ENCODE assay signal across 20 cellular contexts in genomic region chr19:38704488-38705026, GRCh38. TPM values are rescaled to one million over a fixed set of nuclear protein-coding genes. Genes with fewer than 3 reads are reported as not detected.
A peak's percentile ranks its signal among the peaks of the same experiment; 100 is the strongest.
DNase-seq lines count a peak whose midpoint lies in the region; ATAC-seq and TF ChIP-seq lines count a peak whose summit lies in the region.
"Had no signal": no experiment of that assay in that cellular context is flagged by ENCODE, and none has a peak within 500 bp of the region (broad histone marks: within the 10 kb centered on the region; RNA-seq: fewer than 3 reads in every experiment).

No MANE protein-coding gene starts in this region.

- no peaks in the 10 kb centered on the region for H3K9me3 Mint-ChIP-seq in activated CD8-positive, alpha-beta memory T cell treated with anti-CD3 and anti-CD28 coated beads, Interleukin-2, amount 10 ng/mL, durations not matched to agents 7 days and 5 days (ENCODE audit: low read depth)
- H3K9me3 Mint-ChIP-seq in endodermal cell = no peaks in the 10 kb centered on the region
- H3K9me3 Mint-ChIP-seq in neural progenitor cell = no peaks in the 10 kb centered on the region
- H3K9me3 Mint-ChIP-seq: CD4-positive, alpha-beta memory T cell had no signal

- H3K27ac ChIP-seq in RWPE1 (peak overlapping the region; percentile 87), endodermal cell (ENCODE audit: low read depth, low read length) (no peak overlapping the region), psoas muscle (peak overlapping the region; percentile 80), upper lobe of right lung (no peak overlapping the region), neural progenitor cell (no peak overlapping the region)

- H3K36me3 ChIP-seq in endodermal cell (ENCODE audit: control insufficient read depth, insufficient read depth, low read length) (peaks cover 89% of the 10 kb centered on the region), psoas muscle (ENCODE audit: insufficient read depth in 1 of 2, low read depth in 1 of 2) (peaks cover 3 to 97% of the 10 kb centered on the region in 2 donors), upper lobe of right lung (peaks cover 92% of the 10 kb centered on the region), neural progenitor cell (no peaks in the 10 kb centered on the region)

- no peak overlapping the region for H2AFZ ChIP-seq in neural progenitor cell (replicated peaks)
- H2AFZ ChIP-seq: PC-9 had no signal

- peak overlapping the region; percentile 4 for H3K27ac Mint-ChIP-seq in activated CD8-positive, alpha-beta memory T cell treated with anti-CD3 and anti-CD28 coated beads, Interleukin-2, amount 10 ng/mL, durations not matched to agents 7 days and 5 days
- H3K27ac Mint-ChIP-seq in endodermal cell = peak overlapping the region; percentile 16
- no peak overlapping the region for H3K27ac Mint-ChIP-seq in neural progenitor cell

- H3K4me1 ChIP-seq in endodermal cell (ENCODE audit: control insufficient read depth, insufficient read depth, low read length) = no peaks in the 10 kb centered on the region
- peaks cover 38% of the 10 kb centered on the region for H3K4me1 ChIP-seq in psoas muscle
- peaks cover 52% of the 10 kb centered on the region for H3K4me1 ChIP-seq in upper lobe of right lung
- no peaks in the 10 kb centered on the region for H3K4me1 ChIP-seq in neural progenitor cell

- peaks cover 26% of the 10 kb centered on the region for H3K36me3 Mint-ChIP-seq in activated CD8-positive, alpha-beta memory T cell treated with anti-CD3 and anti-CD28 coated beads, Interleukin-2, amount 10 ng/mL, durations not matched to agents 7 days and 5 days
- H3K36me3 Mint-ChIP-seq in endodermal cell (ENCODE audit: low read depth) (peaks cover 68% of the 10 kb centered on the region), neural progenitor cell (peaks cover 21% of the 10 kb centered on the region)

- intact Hi-C loops in psoas muscle (cut with DNase I) = no loop called here
- intact Hi-C loops in upper lobe of right lung (cut with DNase I) = loop anchor here (10.0 kb wide), 1 partner anchor 50 kb away; no protein-coding TSS in a partner anchor

- CTCF ChIA-PET in activated CD8-positive, alpha-beta memory T cell treated with anti-CD3 and anti-CD28 coated beads, Interleukin-2, amount 10 ng/mL, durations not matched to agents 7 days and 5 days (lab: Charles Lee) = interaction anchor here (1.3 kb wide), 1 partner anchor 191 kb away, joined by 3 read pairs; no protein-coding TSS in a partner anchor
- CTCF ChIA-PET in RWPE1 (lab: Yijun Ruan, JAX) = no interaction called here

- no peak for DNase-seq in activated CD8-positive, alpha-beta memory T cell treated with anti-CD3 and anti-CD28 coated beads, Interleukin-2, amount 10 ng/mL, durations not matched to agents 7 days and 5 days
- DNase-seq in activated CD8-positive, alpha-beta memory T cell treated with anti-CD3 and anti-CD28 coated beads, Interleukin-2, amount 50 U/mL, for 4 hours = no peak
- DNase-seq in RWPE1 (ENCODE audit: low spot score) (no peak), endodermal cell (no peak), psoas muscle (no peak), hepatic stellate cell (ENCODE audit: low spot score) (no peak), upper lobe of right lung (no peak), neural progenitor cell (ENCODE audit: low spot score) (no peak)
- DNase-seq: activated CD4-positive, CD25-positive, alpha-beta regulatory T cell; activated naive CD4-positive, alpha-beta T cell treated with Interleukin-2 at 50 U/mL for 16 hours; caudate nucleus; CD4-positive, alpha-beta memory T cell; foreskin melanocyte; H7; NCI-H2081; NCI-H526; PC-9; stimulated activated CD4-positive, alpha-beta T cell treated with anti-CD3 and anti-CD28 coated beads, Interleukin-4, amount 100 ng/mL, for 24 hours; thyroid gland had no signal

- H3K27me3 ChIP-seq in endodermal cell (ENCODE audit: control insufficient read depth, insufficient read depth, low read length, poor library complexity, severe bottlenecking) (no peaks in the 10 kb centered on the region), psoas muscle (ENCODE audit: insufficient read depth in 3 of 3, low read length in 2 of 3) (no peaks in the 10 kb centered on the region), upper lobe of right lung (no peaks in the 10 kb centered on the region), neural progenitor cell (no peaks in the 10 kb centered on the region)
- H3K27me3 ChIP-seq: thyroid gland had no signal

- no peak for ATAC-seq in activated CD8-positive, alpha-beta memory T cell treated with anti-CD3 and anti-CD28 coated beads, Interleukin-2, amount 10 ng/mL, durations not matched to agents 7 days and 5 days
- ATAC-seq in psoas muscle (no peak), upper lobe of right lung (no peak)

- no peaks in the 10 kb centered on the region for H3K4me1 Mint-ChIP-seq in activated CD8-positive, alpha-beta memory T cell treated with anti-CD3 and anti-CD28 coated beads, Interleukin-2, amount 10 ng/mL, durations not matched to agents 7 days and 5 days
- no peaks in the 10 kb centered on the region for H3K4me1 Mint-ChIP-seq in endodermal cell
- peaks cover 10% of the 10 kb centered on the region for H3K4me1 Mint-ChIP-seq in neural progenitor cell

- POLR2A ChIA-PET in RWPE1 (lab: Yijun Ruan, JAX; ENCODE audit: low non-redundant PET) = no interaction called here

- H3K9me3 ChIP-seq in endodermal cell (ENCODE audit: control insufficient read depth, low read length) (no peaks in the 10 kb centered on the region), psoas muscle (no peaks in the 10 kb centered on the region), upper lobe of right lung (no peaks in the 10 kb centered on the region), neural progenitor cell (ENCODE audit: low read depth) (no peaks in the 10 kb centered on the region)
- H3K9me3 ChIP-seq: thyroid gland had no signal

- H3K4me2 ChIP-seq in neural progenitor cell = no peak overlapping the region
- H3K4me2 ChIP-seq: PC-9 had no signal

- WGBS in endodermal cell (ENCODE audit: insufficient coverage in 1 of 2, insufficient read length in 1 of 2), 2 experiments = 92 to 93% methylated on average over 10 to 13 of the region's 13 CpGs
- WGBS in psoas muscle, 3 donors = 90 to 96% (median 94%) methylated on average over 13 of the region's 13 CpGs

- H3K4me3 ChIP-seq in endodermal cell (ENCODE audit: low read length) (no peak overlapping the region), psoas muscle (no peak overlapping the region), upper lobe of right lung (no peak overlapping the region), neural progenitor cell (no peak overlapping the region)
- H3K4me3 ChIP-seq: PC-9, thyroid gland had no signal

- no peak overlapping the region for H3K4me3 Mint-ChIP-seq in activated CD8-positive, alpha-beta memory T cell treated with anti-CD3 and anti-CD28 coated beads, Interleukin-2, amount 10 ng/mL, durations not matched to agents 7 days and 5 days
- H3K4me3 Mint-ChIP-seq in endodermal cell (no peak overlapping the region), neural progenitor cell (no peak overlapping the region)
- H3K4me3 Mint-ChIP-seq: CD4-positive, alpha-beta memory T cell had no signal

- TF ChIP-seq CTCF in RWPE1 (conservative IDR thresholded peaks at IDR 0.05; ENCODE audit: low read depth) = no peak
- TF ChIP-seq CTCF in endodermal cell (conservative IDR thresholded peaks at IDR 0.05) = peak; percentile 47
- TF ChIP-seq CTCF in psoas muscle (IDR thresholded peaks at IDR 0.05) = no peak
- TF ChIP-seq CTCF in upper lobe of right lung (IDR thresholded peaks at IDR 0.05) = no peak
- TF ChIP-seq CTCF in neural progenitor cell (IDR thresholded peaks at IDR 0.05) = no peak

- peaks cover 12% of the 10 kb centered on the region for H4K20me1 ChIP-seq in neural progenitor cell (ENCODE audit: low read depth)

- no peaks in the 10 kb centered on the region for H3F3A ChIP-seq in neural progenitor cell (ENCODE audit: low read depth)

- H3K79me2 ChIP-seq in neural progenitor cell (ENCODE audit: low read depth) = peaks cover 11% of the 10 kb centered on the region

- no peaks in the 10 kb centered on the region for H3K27me3 Mint-ChIP-seq in activated CD8-positive, alpha-beta memory T cell treated with anti-CD3 and anti-CD28 coated beads, Interleukin-2, amount 10 ng/mL, durations not matched to agents 7 days and 5 days
- H3K27me3 Mint-ChIP-seq in endodermal cell (ENCODE audit: insufficient read depth) (no peaks in the 10 kb centered on the region), neural progenitor cell (ENCODE audit: insufficient read depth, low read depth) (no peaks in the 10 kb centered on the region)
- H3K27me3 Mint-ChIP-seq: CD4-positive, alpha-beta memory T cell had no signal

- H3K9ac ChIP-seq in endodermal cell (ENCODE audit: extremely low read depth, low read length, poor library complexity, severe bottlenecking) (no peak overlapping the region), neural progenitor cell (no peak overlapping the region)

RNA-seq across cellular contexts. Expression of gene CAPN12, which starts 39.7 kb away (rescaled TPM):
- 10 to 100 TPM in 1 of 2 experiments, 1 to 10 TPM in 1; 8.4 to 17.5 TPM for total RNA-seq in activated CD8-positive, alpha-beta memory T cell treated with anti-CD3 and anti-CD28 coated beads, Interleukin-2, amount 10 ng/mL, durations not matched to agents 7 days and 5 days
- 10 to 100 TPM; 14.5 to 83.0 TPM for total RNA-seq in endodermal cell
- polyA plus RNA-seq in endodermal cell (2013, experiment 1 of 2) = 9.1 TPM
- polyA plus RNA-seq in endodermal cell (2013, experiment 2 of 2) = 8.0 TPM
- total RNA-seq in psoas muscle = under 1 TPM; 0.32 to 0.64 (median 0.52) TPM
- under 1 TPM; 0.27 to 0.35 (median 0.34) TPM for polyA plus RNA-seq in psoas muscle
- 14.4 TPM for total RNA-seq in upper lobe of right lung
- 1.0 and 4.9 TPM in 2 replicates for total RNA-seq in neural progenitor cell (ENCODE audit: low replicate concordance)
- total RNA-seq: Daoy had no signal

RNA-seq across cellular contexts. Expression of gene ACTN4, which starts 57.1 kb away (rescaled TPM):
- total RNA-seq in activated CD8-positive, alpha-beta memory T cell treated with anti-CD3 and anti-CD28 coated beads, Interleukin-2, amount 10 ng/mL, durations not matched to agents 7 days and 5 days = 100 to 1,000 TPM; 413 to 433 TPM
- total RNA-seq in endodermal cell (100 to 1,000 TPM; 378 to 437 TPM), psoas muscle (100 to 1,000 TPM in 1 of 4 donors, 10 to 100 TPM in 3; 79.9 to 127 (median 89.2) TPM), upper lobe of right lung (565 TPM), neural progenitor cell (ENCODE audit: low replicate concordance) (127 and 233 TPM in 2 replicates)
- 322 TPM for polyA plus RNA-seq in endodermal cell (2013, experiment 1 of 2)
- 298 TPM for polyA plus RNA-seq in endodermal cell (2013, experiment 2 of 2)
- 10 to 100 TPM; 38.3 to 45.2 (median 43.0) TPM for polyA plus RNA-seq in psoas muscle

Comparison
In these comparisons a context has a peak if more than half of its experiments do, and no peak if none do; other contexts are left out.
1. H3K27ac ChIP-seq: peak in RWPE1 (single experiment) and psoas muscle (single experiment); none in endodermal cell (single experiment), upper lobe of right lung (single experiment) and neural progenitor cell (single experiment).